Comparison of ENCODE assay signal across 1 cellular context in the genomic region with DNA sequence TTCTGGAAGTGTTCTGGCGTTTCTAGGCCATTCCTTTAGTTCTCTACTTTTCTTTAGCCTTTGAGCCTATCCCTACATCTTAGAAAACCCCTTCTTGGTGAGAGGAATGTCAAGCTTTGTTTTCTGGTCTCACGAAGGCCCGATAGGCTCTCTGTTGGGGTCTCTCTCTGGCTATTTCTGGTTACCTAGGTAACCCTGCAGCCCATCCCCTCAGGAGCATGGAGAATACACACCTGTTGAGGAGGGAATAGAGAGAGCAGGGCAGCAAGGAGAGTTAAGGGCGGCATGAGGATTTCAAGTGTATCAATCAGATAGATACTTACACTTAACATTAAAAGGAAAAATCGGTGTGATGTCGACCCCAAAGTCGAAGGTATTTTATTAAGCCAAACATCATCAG.
TF ChIP-seq lines count a peak whose summit lies in the region.

No MANE protein-coding gene starts in this region.

TF ChIP-seq in GM23338, 12 proteins besides CTCF, POLR2A, EP300 and RAD21:
- TF ChIP-seq REST (IDR thresholded peaks at IDR 0.05; ENCODE audit: unreplicated experiment) (no peak), CREB1 (CRISPR knock-in tag; IDR thresholded peaks at IDR 0.05; ENCODE audit: low read depth) (no peak), ZNF331 (CRISPR knock-in tag; IDR thresholded peaks at IDR 0.05; ENCODE audit: low read depth) (no peak), JUNB (IDR thresholded peaks at IDR 0.05; ENCODE audit: unreplicated experiment) (no peak), NANOG (IDR thresholded peaks at IDR 0.05; ENCODE audit: borderline replicate concordance) (no peak)
- TF ChIP-seq, protein P1, sequence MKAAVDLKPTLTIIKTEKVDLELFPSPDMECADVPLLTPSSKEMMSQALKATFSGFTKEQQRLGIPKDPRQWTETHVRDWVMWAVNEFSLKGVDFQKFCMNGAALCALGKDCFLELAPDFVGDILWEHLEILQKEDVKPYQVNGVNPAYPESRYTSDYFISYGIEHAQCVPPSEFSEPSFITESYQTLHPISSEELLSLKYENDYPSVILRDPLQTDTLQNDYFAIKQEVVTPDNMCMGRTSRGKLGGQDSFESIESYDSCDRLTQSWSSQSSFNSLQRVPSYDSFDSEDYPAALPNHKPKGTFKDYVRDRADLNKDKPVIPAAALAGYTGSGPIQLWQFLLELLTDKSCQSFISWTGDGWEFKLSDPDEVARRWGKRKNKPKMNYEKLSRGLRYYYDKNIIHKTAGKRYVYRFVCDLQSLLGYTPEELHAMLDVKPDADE (IDR thresholded peaks at IDR 0.05) = no peak
